Comparison of ENCODE assay signal across 8 cellular contexts in genomic region chr10:97321032-97321806, GRCh38. TPM values are rescaled to one million over a fixed set of nuclear protein-coding genes. Genes with fewer than 3 reads are reported as not detected.
DNase-seq lines count a peak whose midpoint lies in the region; ATAC-seq, FAIRE-seq and TF ChIP-seq lines count a peak whose summit lies in the region.

No MANE protein-coding gene starts in this region.

- no peak overlapping the region for H2BK120ac ChIP-seq in mesendoderm (ENCODE audit: low read depth, low read length)

- H3K4me2 ChIP-seq in mesendoderm (ENCODE audit: low read length) (peak overlapping the region; percentile 20), SK-N-SH (no peak overlapping the region)

- no peak overlapping the region for H2AFZ ChIP-seq in SK-N-SH (ENCODE audit: low read depth)

- H3K79me2 ChIP-seq in mesendoderm (ENCODE audit: control insufficient read depth, insufficient read depth, low read length) = no peaks in the 10 kb centered on the region
- H3K79me2 ChIP-seq in SK-N-SH (ENCODE audit: insufficient read depth) = no peaks in the 10 kb centered on the region

- H3K27ac ChIP-seq in colonic mucosa = no peak overlapping the region
- H3K27ac ChIP-seq in mesendoderm (ENCODE audit: low read depth, low read length) = no peak overlapping the region
- H3K27ac ChIP-seq in thymus (ENCODE audit: low read depth) = peak overlapping the region; percentile 9
- H3K27ac ChIP-seq in SK-N-SH (ENCODE audit: low read depth in 2 of 2, low read length in 1 of 2) = no peak overlapping the region

- H3K56ac ChIP-seq in mesendoderm (ENCODE audit: low read length) = peak overlapping the region; percentile 91

- H3K9ac ChIP-seq in colonic mucosa (ENCODE audit: low read depth in 2 of 2, low read length in 2 of 2) (peak overlapping the region; percentile 64 to 83), mesendoderm (ENCODE audit: low read length) (no peak overlapping the region), SK-N-SH (no peak overlapping the region)

- POLR2A ChIA-PET in SK-N-SH (lab: Yijun Ruan, JAX) = no interaction called here

- H3K9me3 ChIP-seq in colonic mucosa = no peaks in the 10 kb centered on the region
- H3K9me3 ChIP-seq in thymus (ENCODE audit: control insufficient read depth) = no peaks in the 10 kb centered on the region
- H3K9me3 ChIP-seq in SK-N-SH = no peaks in the 10 kb centered on the region

- no peaks in the 10 kb centered on the region for H3K79me1 ChIP-seq in mesendoderm (ENCODE audit: low read length)

- no peak for TF ChIP-seq RAD21 in SK-N-SH (IDR thresholded peaks at IDR 0.05; ENCODE audit: low read length)

- peak overlapping the region; percentile 0 for H3K4me3 ChIP-seq in GM12875 (ENCODE audit: low read depth, low read length)
- H3K4me3 ChIP-seq in colonic mucosa = peak overlapping the region; percentile 80
- no peak overlapping the region for H3K4me3 ChIP-seq in mesendoderm (ENCODE audit: low read length)
- H3K4me3 ChIP-seq in thymus (ENCODE audit: low read length) = peak overlapping the region; percentile 81
- H3K4me3 ChIP-seq in SK-N-SH (ENCODE audit: low read depth in 2 of 2, low read length in 1 of 2) = no peak overlapping the region

- intact Hi-C loops in colonic mucosa (cut with DNase I) = no loop called here

- peaks cover 5% of the 10 kb centered on the region for H3F3A ChIP-seq in SK-N-SH (replicated peaks; ENCODE audit: insufficient read depth)

- TF ChIP-seq CTCF in GM12875 (IDR thresholded peaks at IDR 0.05; ENCODE audit: borderline replicate concordance, insufficient read depth, low read depth, low read length) = no peak
- TF ChIP-seq CTCF in colonic mucosa (IDR thresholded peaks at IDR 0.05) = no peak
- no peak for TF ChIP-seq CTCF in SK-N-SH (IDR thresholded peaks at IDR 0.05)

- no peak overlapping the region for H3K23ac ChIP-seq in mesendoderm (ENCODE audit: low read length)

- H4K5ac ChIP-seq in mesendoderm (ENCODE audit: low read length) = no peak overlapping the region

- ATAC-seq in GM21717 (IDR thresholded peaks at IDR 0.05; ENCODE audit: unreplicated experiment) = no peak

- H2AK5ac ChIP-seq in mesendoderm (ENCODE audit: low read length) = no peak overlapping the region

- DNase-seq in NOMO-1 (lab: John Stamatoyannopoulos, UW; ENCODE audit: unreplicated experiment in 2 of 2) (peak; percentile 38 to 61), colonic mucosa (peak; percentile 45), mesendoderm (peak; percentile 53), GM19239 (ENCODE audit: insufficient read length, low spot score) (no peak), SK-N-SH (no peak)

- FAIRE-seq in GM19239 (lab: Jason Lieb, UNC) = no peak

- no peak overlapping the region for H2BK15ac ChIP-seq in mesendoderm (replicated peaks; ENCODE audit: low read depth)

- no peaks in the 10 kb centered on the region for H4K20me1 ChIP-seq in SK-N-SH (ENCODE audit: insufficient read depth)

- H4K8ac ChIP-seq in mesendoderm (ENCODE audit: low read depth, low read length) = no peak overlapping the region

- CTCF ChIA-PET in SK-N-SH (lab: Yijun Ruan, JAX) = interaction anchor here (0.7 to 1.6 kb wide), 2 partner anchors 12 to 42 kb away, joined by 3 to 4 read pairs; no protein-coding TSS in a partner anchor

- no peaks in the 10 kb centered on the region for H3K27me3 ChIP-seq in colonic mucosa
- H3K27me3 ChIP-seq in mesendoderm (ENCODE audit: insufficient read depth, low read length, poor library complexity) = peaks cover 3% of the 10 kb centered on the region
- no peaks in the 10 kb centered on the region for H3K27me3 ChIP-seq in thymus (ENCODE audit: control insufficient read depth, insufficient read depth)
- no peaks in the 10 kb centered on the region for H3K27me3 ChIP-seq in SK-N-SH (ENCODE audit: insufficient read depth)

- no peaks in the 10 kb centered on the region for H3K9me2 ChIP-seq in SK-N-SH

- H3K18ac ChIP-seq in mesendoderm (ENCODE audit: low read length) = no peak overlapping the region

- no CpG with 5 or more reads among the region's 38 CpGs for WGBS in mesendoderm (ENCODE audit: extremely low coverage, insufficient coverage, low lambda C conversion rate)
- WGBS in thymus = 12% methylated on average over 38 of the region's 38 CpGs
- WGBS in SK-N-SH (ENCODE audit: low lambda C conversion rate) = 92% methylated on average over 35 of the region's 38 CpGs

- TF ChIP-seq EP300 in SK-N-SH (IDR thresholded peaks at IDR 0.05; ENCODE audit: borderline replicate concordance in 1 of 2, low read depth in 1 of 2, low read length in 1 of 2) = no peak

- H3K4me1 ChIP-seq in colonic mucosa = peaks cover 3% of the 10 kb centered on the region
- H3K4me1 ChIP-seq in mesendoderm (ENCODE audit: control insufficient read depth, low read depth, low read length) = peaks cover 3% of the 10 kb centered on the region
- H3K4me1 ChIP-seq in thymus (ENCODE audit: control insufficient read depth, insufficient read depth, low read length) = peaks cover 10% of the 10 kb centered on the region
- peaks cover 0 to 5% of the 10 kb centered on the region in 2 experiments; a peak in 1 of 4 replicates for H3K4me1 ChIP-seq in SK-N-SH (ENCODE audit: control insufficient read depth in 1 of 2, insufficient read depth in 2 of 2, low read depth in 1 of 2, low read length in 1 of 2)

- H3K4ac ChIP-seq in mesendoderm (ENCODE audit: low read depth, low read length) = no peak overlapping the region

- H3K36me3 ChIP-seq in colonic mucosa (no peaks in the 10 kb centered on the region), mesendoderm (ENCODE audit: control insufficient read depth, insufficient read depth, low read length) (no peaks in the 10 kb centered on the region), thymus (ENCODE audit: control insufficient read depth, insufficient read depth) (no peaks in the 10 kb centered on the region), SK-N-SH (replicated peaks in 1 of 2; ENCODE audit: control insufficient read depth in 1 of 2, insufficient read depth in 2 of 2, low read length in 1 of 2) (no peaks in the 10 kb centered on the region)

- no peak overlapping the region for H2BK5ac ChIP-seq in mesendoderm (ENCODE audit: low read length)

TF ChIP-seq in SK-N-SH, 30 proteins besides CTCF, POLR2A, EP300 and RAD21:
- TF ChIP-seq PBX3 (IDR thresholded peaks at IDR 0.05) = no peak
TF ChIP-seq in SK-N-SH: peak in this region for 0.

RNA-seq across cellular contexts. Expression of gene FRAT1, which starts 2.1 kb away (rescaled TPM):
- 1 to 10 TPM; 5.0 to 6.1 TPM for total RNA-seq in colonic mucosa
- polyA plus RNA-seq in mesendoderm (2013, experiment 1 of 2) = 2.5 TPM
- polyA plus RNA-seq in mesendoderm (2013, experiment 2 of 2) = 2.2 TPM
- 6.3 TPM for polyA plus RNA-seq in thymus
- polyA plus RNA-seq in SK-N-SH (2012; rRNA removed) = 1.3 and 1.8 TPM in 2 replicates
- polyA plus RNA-seq in SK-N-SH (2012; cell fraction: cytosol; rRNA removed) = 1.4 and 1.5 TPM in 2 replicates
- 0.89 and 1.2 TPM in 2 replicates for polyA plus RNA-seq in SK-N-SH (2012; cell fraction: nucleus; rRNA removed)

RNA-seq across cellular contexts. Expression of gene FRAT2, which starts 13.3 kb away (rescaled TPM):
- 10 to 100 TPM; 34.3 to 53.1 TPM for total RNA-seq in colonic mucosa
- polyA plus RNA-seq in mesendoderm (2013, experiment 1 of 2) = 35.3 TPM
- 36.5 TPM for polyA plus RNA-seq in mesendoderm (2013, experiment 2 of 2)
- 13.1 TPM for polyA plus RNA-seq in thymus
- 2.3 and 2.4 TPM in 2 replicates for polyA plus RNA-seq in SK-N-SH (2012; rRNA removed)
- 2.5 and 2.9 TPM in 2 replicates for polyA plus RNA-seq in SK-N-SH (2012; cell fraction: cytosol; rRNA removed)
- polyA plus RNA-seq in SK-N-SH (2012; cell fraction: nucleus; rRNA removed) = 1.4 and 1.7 TPM in 2 replicates

RNA-seq across cellular contexts. Expression of gene ARHGAP19, which starts 28.8 kb away (rescaled TPM):
- 1 to 10 TPM; 8.0 to 9.8 TPM for total RNA-seq in colonic mucosa
- polyA plus RNA-seq in mesendoderm (2013, experiment 1 of 2) = 29.4 TPM
- 28.1 TPM for polyA plus RNA-seq in mesendoderm (2013, experiment 2 of 2)
- polyA plus RNA-seq in thymus (5.8 TPM), SK-N-SH (2012; rRNA removed) (3.8 and 4.5 TPM in 2 replicates)
- 5.0 and 5.1 TPM in 2 replicates for polyA plus RNA-seq in SK-N-SH (2012; cell fraction: cytosol; rRNA removed)
- polyA plus RNA-seq in SK-N-SH (2012; cell fraction: nucleus; rRNA removed) = 7.0 and 8.5 TPM in 2 replicates

Comparison
In these comparisons a context has a peak if more than half of its experiments do, and no peak if none do; other contexts are left out.
1. H3K4me3 ChIP-seq: peak in GM12875 (single experiment), colonic mucosa (single experiment) and thymus (single experiment); none in mesendoderm (single experiment) and SK-N-SH (0 of 2).
2. DNase-seq: peak in NOMO-1 (2 of 2), colonic mucosa (single experiment) and mesendoderm (single experiment); none in GM19239 (single experiment) and SK-N-SH (single experiment).
3. H3K9ac ChIP-seq: peak in colonic mucosa (2 of 2); none in mesendoderm (single experiment) and SK-N-SH (single experiment).